Comparison of ENCODE assay signal across 28 cellular contexts in genomic region chr6:151409679-151410078, GRCh38. TPM values are rescaled to one million over a fixed set of nuclear protein-coding genes. Genes with fewer than 3 reads are reported as not detected.
DNase-seq lines count a peak whose midpoint lies in the region; ATAC-seq and TF ChIP-seq lines count a peak whose summit lies in the region.
"Had no signal": no experiment of that assay in that cellular context is flagged by ENCODE, and none has a peak within 500 bp of the region (broad histone marks: within the 10 kb centered on the region; RNA-seq: fewer than 3 reads in every experiment).

No MANE protein-coding gene starts in this region.

- H2BK120ac ChIP-seq in H9 (ENCODE audit: low read depth, low read length, poor library complexity, severe bottlenecking), result no peak overlapping the region

- no peak overlapping the region for H4K8ac ChIP-seq in H9 (replicated peaks; ENCODE audit: insufficient read length, low read depth, low read length)

- H3K14ac ChIP-seq in H9 (ENCODE audit: insufficient read depth, low read length), result no peak overlapping the region

- no peaks in the 10 kb centered on the region for H3K79me2 ChIP-seq in H9 (ENCODE audit: insufficient read depth, low read length)

- H3K23me2 ChIP-seq in H9 (ENCODE audit: insufficient read length, low read depth, low read length, poor library complexity, severe bottlenecking), result no peaks in the 10 kb centered on the region

- peaks cover 5% of the 10 kb centered on the region for H3K9me3 Mint-ChIP-seq in activated CD8-positive, alpha-beta T cell treated with anti-CD3 and anti-CD28 coated beads for 36 hours
- H3K9me3 Mint-ChIP-seq in activated CD8-positive, alpha-beta T cell treated with anti-CD3 and anti-CD28 coated beads, Interleukin-2, amount 10 ng/mL, durations not matched to agents 7 days and 5 days (ENCODE audit: insufficient read depth), result peaks cover 4% of the 10 kb centered on the region
- H3K9me3 Mint-ChIP-seq in H9, result no peaks in the 10 kb centered on the region; a peak in 1 of 5 replicates
- H3K9me3 Mint-ChIP-seq in central memory CD8-positive, alpha-beta T cell, result no peaks in the 10 kb centered on the region
- peaks cover 17% of the 10 kb centered on the region for H3K9me3 Mint-ChIP-seq in nephron progenitor cell
- H3K9me3 Mint-ChIP-seq: activated CD4-positive, alpha-beta T cell treated with anti-CD3 and anti-CD28 coated beads, Interleukin-2, amount 10 ng/mL, durations not matched to agents 24 days and 14 days; activated naive CD4-positive, alpha-beta T cell treated with anti-CD3 and anti-CD28 coated beads, Interleukin-2, amount 50 U/mL, for 24 hours had no signal

- TF ChIP-seq CTCF in activated CD8-positive, alpha-beta T cell treated with anti-CD3 and anti-CD28 coated beads for 36 hours (IDR thresholded peaks at IDR 0.05), result no peak
- no peak for TF ChIP-seq CTCF in H9 (conservative IDR thresholded peaks at IDR 0.05)
- TF ChIP-seq CTCF in nephron progenitor cell (IDR thresholded peaks at IDR 0.05), result no peak

- no peak overlapping the region for H2BK5ac ChIP-seq in H9 (ENCODE audit: insufficient read length, low read length)

- WGBS in H9 (ENCODE audit: extremely low coverage, insufficient read length, low lambda C conversion rate), result no CpG with 5 or more reads among the region's 7 CpGs

- no peaks in the 10 kb centered on the region for H3K79me1 ChIP-seq in H9 (ENCODE audit: insufficient read depth, low read depth, low read length, poor library complexity, severe bottlenecking)

- no peak overlapping the region for H2BK20ac ChIP-seq in H9 (ENCODE audit: low read depth, low read length, poor library complexity, severe bottlenecking)

- H3K4me1 Mint-ChIP-seq in activated CD8-positive, alpha-beta T cell treated with anti-CD3 and anti-CD28 coated beads for 36 hours (ENCODE audit: low read depth), result peaks cover 23% of the 10 kb centered on the region
- H3K4me1 Mint-ChIP-seq in activated CD8-positive, alpha-beta T cell treated with anti-CD3 and anti-CD28 coated beads, Interleukin-2, amount 10 ng/mL, durations not matched to agents 7 days and 5 days (ENCODE audit: low read depth), result peaks cover 29% of the 10 kb centered on the region
- H3K4me1 Mint-ChIP-seq in H9 (no peaks in the 10 kb centered on the region), nephron progenitor cell (no peaks in the 10 kb centered on the region)
- H3K4me1 Mint-ChIP-seq in central memory CD8-positive, alpha-beta T cell, result peaks cover 32% of the 10 kb centered on the region

- no peak overlapping the region for H2BK15ac ChIP-seq in H9 (ENCODE audit: low read depth, low read length)

- H3K23ac ChIP-seq in H9 (ENCODE audit: insufficient read length, low read depth, low read length), result no peak overlapping the region

- H3K9ac ChIP-seq in H9 (ENCODE audit: extremely low read depth, insufficient read length, low read length), result no peak overlapping the region
- H3K9ac ChIP-seq: KMS-11 had no signal

- H3K18ac ChIP-seq in H9 (ENCODE audit: insufficient read length, low read depth, low read length), result no peak overlapping the region

- no peak overlapping the region for H3K56ac ChIP-seq in H9 (ENCODE audit: insufficient read length, low read depth, low read length)

- no peak overlapping the region for H4K5ac ChIP-seq in H9 (ENCODE audit: insufficient read length, low read depth, low read length)

- no peak for ATAC-seq in activated CD8-positive, alpha-beta T cell treated with anti-CD3 and anti-CD28 coated beads for 36 hours
- no peak for ATAC-seq in activated CD8-positive, alpha-beta T cell treated with anti-CD3 and anti-CD28 coated beads, Interleukin-2, amount 10 ng/mL, durations not matched to agents 7 days and 5 days
- no peak for ATAC-seq in central memory CD8-positive, alpha-beta T cell (replicated peaks; ENCODE audit: extremely low read depth, poor library complexity, severe bottlenecking)
- no peak for ATAC-seq in left lobe of liver
- no peak for ATAC-seq in HG02840 (IDR thresholded peaks at IDR 0.05; ENCODE audit: low FRiP score, unreplicated experiment)
- ATAC-seq: left colon, right cardiac atrium had no signal

- POLR2A ChIA-PET in activated CD8-positive, alpha-beta T cell treated with anti-CD3 and anti-CD28 coated beads for 36 hours (lab: Charles Lee), result no interaction called here
- POLR2A ChIA-PET in activated CD8-positive, alpha-beta T cell treated with anti-CD3 and anti-CD28 coated beads, Interleukin-2, amount 10 ng/mL, durations not matched to agents 7 days and 5 days (lab: Charles Lee), result no interaction called here

- no peak overlapping the region for H3T11ph ChIP-seq in H9 (ENCODE audit: low read length)

- intact Hi-C loops in activated CD8-positive, alpha-beta T cell treated with anti-CD3 and anti-CD28 coated beads for 36 hours (cut with micrococcal nuclease), result no loop called here

- no peaks in the 10 kb centered on the region for H3K27me3 ChIP-seq in H9 (ENCODE audit: insufficient read depth, low read length)
- H3K27me3 ChIP-seq: colonic mucosa, MG63, SJSA1, tibial artery had no signal

- H3K4me1 ChIP-seq in H9 (ENCODE audit: insufficient read depth, low read length), result no peaks in the 10 kb centered on the region
- H3K4me1 ChIP-seq: colonic mucosa, SJSA1 had no signal

- H2AFZ ChIP-seq in H9 (ENCODE audit: low read length), result no peak overlapping the region

- no peak overlapping the region for H3K4ac ChIP-seq in H9 (ENCODE audit: low read depth, low read length)

- no peak overlapping the region for H4K91ac ChIP-seq in H9 (ENCODE audit: insufficient read length, low read depth, low read length)

- H3K4me2 ChIP-seq in H9 (ENCODE audit: insufficient read depth, insufficient read length, low read length), result no peak overlapping the region
- H3K4me2 ChIP-seq: KMS-11 had no signal

- no peaks in the 10 kb centered on the region for H3K9me3 ChIP-seq in H9 (ENCODE audit: control insufficient read depth, low read depth, low read length)
- H3K9me3 ChIP-seq: colonic mucosa, MG63, tibial artery had no signal

- DNase-seq in activated CD8-positive, alpha-beta T cell treated with anti-CD3 and anti-CD28 coated beads for 36 hours, result no peak
- no peak for DNase-seq in activated CD8-positive, alpha-beta T cell treated with anti-CD3 and anti-CD28 coated beads, Interleukin-2, amount 10 ng/mL, durations not matched to agents 7 days and 5 days
- no peak for DNase-seq in H9
- DNase-seq in central memory CD8-positive, alpha-beta T cell (ENCODE audit: low spot score in 2 of 2), result no peak
- DNase-seq in nephron progenitor cell, result no peak
- DNase-seq in left lobe of liver (ENCODE audit: low spot score), result no peak
- no peak for DNase-seq in GF-D8 (lab: John Stamatoyannopoulos, UW)
- DNase-seq: activated CD4-positive, alpha-beta T cell treated with anti-CD3 and anti-CD28 coated beads, Interleukin-2, amount 10 ng/mL, durations not matched to agents 24 days and 14 days; aorta; Calu3; colonic mucosa; DMS79 treated with DMSO at 0.1 percent for 48 hours; effector CD8-positive, alpha-beta T cell; left colon; MG63; NCI-H1105 treated with DMSO at 0.1 percent for 48 hours; NCI-H187 treated with DMSO at 0.1 percent for 48 hours; NCI-H2171 treated with DMSO at 0.1 percent for 48 hours; NCI-H510A; right cardiac atrium; RPMI8226; stimulated activated CD4-positive, alpha-beta T cell treated with anti-CD3 and anti-CD28 coated beads, Interleukin-1b, Interleukin-23, amount 100 ng/mL, for 48 hours; tibial artery; WERI-Rb-1 had no signal

- no peak overlapping the region for H3K27ac ChIP-seq in H9 (ENCODE audit: insufficient read length, low read depth, low read length)
- H3K27ac ChIP-seq: colonic mucosa, KMS-11, SJSA1, tibial artery, WERI-Rb-1 had no signal

- H2AK5ac ChIP-seq in H9 (ENCODE audit: insufficient read length, low read length), result no peak overlapping the region

- peaks cover 60% of the 10 kb centered on the region for H3K36me3 Mint-ChIP-seq in activated CD8-positive, alpha-beta T cell treated with anti-CD3 and anti-CD28 coated beads for 36 hours (ENCODE audit: low read depth)
- H3K36me3 Mint-ChIP-seq in activated CD8-positive, alpha-beta T cell treated with anti-CD3 and anti-CD28 coated beads, Interleukin-2, amount 10 ng/mL, durations not matched to agents 7 days and 5 days (ENCODE audit: low read depth), result peaks cover 72% of the 10 kb centered on the region
- H3K36me3 Mint-ChIP-seq in H9 (ENCODE audit: insufficient read depth in 1 of 3, low read depth in 3 of 3) (peaks cover 37 to 72% (median 42%) of the 10 kb centered on the region in 3 experiments), nephron progenitor cell (ENCODE audit: low read depth) (peaks cover 92% of the 10 kb centered on the region)
- H3K36me3 Mint-ChIP-seq in central memory CD8-positive, alpha-beta T cell (ENCODE audit: insufficient read depth), result peaks cover 14% of the 10 kb centered on the region

- no peak overlapping the region for H2BK12ac ChIP-seq in H9 (ENCODE audit: insufficient read length, low read depth, low read length)

- no peaks in the 10 kb centered on the region for H4K20me1 ChIP-seq in H9 (ENCODE audit: control insufficient read depth, insufficient read depth, insufficient read length)

- CTCF ChIA-PET in activated CD8-positive, alpha-beta T cell treated with anti-CD3 and anti-CD28 coated beads for 36 hours (lab: Charles Lee), result no interaction called here
- CTCF ChIA-PET in activated CD8-positive, alpha-beta T cell treated with anti-CD3 and anti-CD28 coated beads, Interleukin-2, amount 10 ng/mL, durations not matched to agents 7 days and 5 days (lab: Charles Lee), result no interaction called here

- no peak overlapping the region for H3K4me3 Mint-ChIP-seq in activated CD8-positive, alpha-beta T cell treated with anti-CD3 and anti-CD28 coated beads for 36 hours
- H3K4me3 Mint-ChIP-seq in activated CD8-positive, alpha-beta T cell treated with anti-CD3 and anti-CD28 coated beads, Interleukin-2, amount 10 ng/mL, durations not matched to agents 7 days and 5 days, result no peak overlapping the region
- H3K4me3 Mint-ChIP-seq in H9 (no peak overlapping the region), nephron progenitor cell (no peak overlapping the region)
- no peak overlapping the region for H3K4me3 Mint-ChIP-seq in central memory CD8-positive, alpha-beta T cell
- H3K4me3 Mint-ChIP-seq: activated CD4-positive, alpha-beta T cell treated with anti-CD3 and anti-CD28 coated beads, Interleukin-2, amount 10 ng/mL, durations not matched to agents 24 days and 14 days; activated naive CD4-positive, alpha-beta T cell treated with anti-CD3 and anti-CD28 coated beads, Interleukin-2, amount 50 U/mL, for 24 hours had no signal

- H3K27ac Mint-ChIP-seq in activated CD8-positive, alpha-beta T cell treated with anti-CD3 and anti-CD28 coated beads for 36 hours, result peak overlapping the region; percentile 27
- no peak overlapping the region for H3K27ac Mint-ChIP-seq in activated CD8-positive, alpha-beta T cell treated with anti-CD3 and anti-CD28 coated beads, Interleukin-2, amount 10 ng/mL, durations not matched to agents 7 days and 5 days
- peak overlapping the region in 2 of 3 experiments; percentile 37 to 56; a peak in 3 of 7 replicates for H3K27ac Mint-ChIP-seq in H9
- H3K27ac Mint-ChIP-seq in central memory CD8-positive, alpha-beta T cell (ENCODE audit: low read depth), result peak overlapping the region; percentile 21
- H3K27ac Mint-ChIP-seq in nephron progenitor cell, result peak overlapping the region; percentile 89
- H3K27ac Mint-ChIP-seq: activated CD4-positive, alpha-beta T cell treated with anti-CD3 and anti-CD28 coated beads, Interleukin-2, amount 10 ng/mL, durations not matched to agents 24 days and 14 days; activated naive CD4-positive, alpha-beta T cell treated with anti-CD3 and anti-CD28 coated beads, Interleukin-2, amount 50 U/mL, for 24 hours had no signal

- H3K27me3 Mint-ChIP-seq in activated CD8-positive, alpha-beta T cell treated with anti-CD3 and anti-CD28 coated beads for 36 hours, result no peaks in the 10 kb centered on the region
- H3K27me3 Mint-ChIP-seq in activated CD8-positive, alpha-beta T cell treated with anti-CD3 and anti-CD28 coated beads, Interleukin-2, amount 10 ng/mL, durations not matched to agents 7 days and 5 days (ENCODE audit: low read depth), result no peaks in the 10 kb centered on the region
- H3K27me3 Mint-ChIP-seq in H9 (ENCODE audit: low read depth) (no peaks in the 10 kb centered on the region), nephron progenitor cell (ENCODE audit: low read depth, poor library complexity) (no peaks in the 10 kb centered on the region)
- H3K27me3 Mint-ChIP-seq in central memory CD8-positive, alpha-beta T cell, result no peaks in the 10 kb centered on the region
- H3K27me3 Mint-ChIP-seq: activated CD4-positive, alpha-beta T cell treated with anti-CD3 and anti-CD28 coated beads, Interleukin-2, amount 10 ng/mL, durations not matched to agents 24 days and 14 days; activated naive CD4-positive, alpha-beta T cell treated with anti-CD3 and anti-CD28 coated beads, Interleukin-2, amount 50 U/mL, for 24 hours had no signal

RNA-seq across cellular contexts. Expression of gene ZBTB2, which starts 18.3 kb away (rescaled TPM):
- 10 to 100 TPM; 16.5 to 16.7 TPM for total RNA-seq in activated CD8-positive, alpha-beta T cell treated with anti-CD3 and anti-CD28 coated beads for 36 hours
- 10 to 100 TPM; 24.0 to 25.6 TPM for total RNA-seq in activated CD8-positive, alpha-beta T cell treated with anti-CD3 and anti-CD28 coated beads, Interleukin-2, amount 10 ng/mL, durations not matched to agents 7 days and 5 days
- total RNA-seq in H9 (2021) (30.5 and 31.4 TPM in 2 replicates), left lobe of liver (2.7 TPM)

RNA-seq across cellular contexts. Expression of gene RMND1, which starts 42.2 kb away (rescaled TPM):
- total RNA-seq in activated CD8-positive, alpha-beta T cell treated with anti-CD3 and anti-CD28 coated beads for 36 hours, result 10 to 100 TPM; 19.0 to 19.7 TPM
- 10 to 100 TPM; 18.6 to 19.2 TPM for total RNA-seq in activated CD8-positive, alpha-beta T cell treated with anti-CD3 and anti-CD28 coated beads, Interleukin-2, amount 10 ng/mL, durations not matched to agents 7 days and 5 days
- total RNA-seq in H9 (2021) (25.2 and 27.0 TPM in 2 replicates), left lobe of liver (18.6 TPM)
